10 cellular contexts compared by ENCODE assay signal in genomic region chr2:84424152-84424551, GRCh38. TPM values are rescaled to one million over a fixed set of nuclear protein-coding genes. Genes with fewer than 3 reads are reported as not detected.
A peak's percentile ranks its signal among the peaks of the same experiment; 100 is the strongest.
DNase-seq lines count a peak whose midpoint lies in the region; ATAC-seq and TF ChIP-seq lines count a peak whose summit lies in the region.
"Had no signal": no experiment of that assay in that cellular context is flagged by ENCODE, and none has a peak within 500 bp of the region (broad histone marks: within the 10 kb centered on the region; RNA-seq: fewer than 3 reads in every experiment).

No MANE protein-coding gene starts in this region.

- H3K9ac ChIP-seq in OCI-LY3 (ENCODE audit: low read length), result no peak overlapping the region

- H3K36me3 ChIP-seq in OCI-LY3 (replicated peaks; ENCODE audit: low read depth, low read length), result peaks cover 24% of the 10 kb centered on the region
- H3K36me3 ChIP-seq in tibial nerve, result peaks cover 2 to 58% (median 8%) of the 10 kb centered on the region in 3 donors

- TF ChIP-seq POLR2A in tibial nerve (IDR thresholded peaks at IDR 0.05), result no peak

- POLR2A ChIA-PET in activated CD8-positive, alpha-beta T cell treated with anti-CD3 and anti-CD28 coated beads for 36 hours (lab: Charles Lee), result no interaction called here
- POLR2A ChIA-PET in activated CD8-positive, alpha-beta T cell treated with anti-CD3 and anti-CD28 coated beads, Interleukin-2, amount 10 ng/mL, durations not matched to agents 7 days and 5 days (lab: Charles Lee), result no interaction called here

- no peak overlapping the region for H2AFZ ChIP-seq in OCI-LY3 (ENCODE audit: low read depth, low read length)

- H3K4me3 ChIP-seq in OCI-LY3 (ENCODE audit: low read length), result no peak overlapping the region
- H3K4me3 ChIP-seq in epithelial cell of proximal tubule (ENCODE audit: low read depth, low read length), result no peak overlapping the region
- H3K4me3 ChIP-seq in tibial nerve, result no peak overlapping the region

- no peaks in the 10 kb centered on the region for H3K4me1 Mint-ChIP-seq in activated CD8-positive, alpha-beta T cell treated with anti-CD3 and anti-CD28 coated beads for 36 hours (ENCODE audit: low read depth)
- H3K4me1 Mint-ChIP-seq in activated CD8-positive, alpha-beta T cell treated with anti-CD3 and anti-CD28 coated beads, Interleukin-2, amount 10 ng/mL, durations not matched to agents 7 days and 5 days (ENCODE audit: low read depth), result no peaks in the 10 kb centered on the region

- no peak overlapping the region for H3K4me3 Mint-ChIP-seq in activated CD8-positive, alpha-beta T cell treated with anti-CD3 and anti-CD28 coated beads for 36 hours
- H3K4me3 Mint-ChIP-seq in activated CD8-positive, alpha-beta T cell treated with anti-CD3 and anti-CD28 coated beads, Interleukin-2, amount 10 ng/mL, durations not matched to agents 7 days and 5 days, result no peak overlapping the region

- no peak overlapping the region for H3K27ac Mint-ChIP-seq in activated CD8-positive, alpha-beta T cell treated with anti-CD3 and anti-CD28 coated beads for 36 hours
- no peak overlapping the region for H3K27ac Mint-ChIP-seq in activated CD8-positive, alpha-beta T cell treated with anti-CD3 and anti-CD28 coated beads, Interleukin-2, amount 10 ng/mL, durations not matched to agents 7 days and 5 days

- H3K27ac ChIP-seq in OCI-LY3 (ENCODE audit: low read length), result no peak overlapping the region
- H3K27ac ChIP-seq in tibial nerve, result no peak overlapping the region
- H3K27ac ChIP-seq: neutrophil had no signal

- no peaks in the 10 kb centered on the region for H3K9me3 Mint-ChIP-seq in activated CD8-positive, alpha-beta T cell treated with anti-CD3 and anti-CD28 coated beads for 36 hours
- H3K9me3 Mint-ChIP-seq in activated CD8-positive, alpha-beta T cell treated with anti-CD3 and anti-CD28 coated beads, Interleukin-2, amount 10 ng/mL, durations not matched to agents 7 days and 5 days (ENCODE audit: insufficient read depth), result no peaks in the 10 kb centered on the region

- no peaks in the 10 kb centered on the region for H3K27me3 Mint-ChIP-seq in activated CD8-positive, alpha-beta T cell treated with anti-CD3 and anti-CD28 coated beads for 36 hours
- no peaks in the 10 kb centered on the region for H3K27me3 Mint-ChIP-seq in activated CD8-positive, alpha-beta T cell treated with anti-CD3 and anti-CD28 coated beads, Interleukin-2, amount 10 ng/mL, durations not matched to agents 7 days and 5 days (ENCODE audit: low read depth)

- H3K36me3 Mint-ChIP-seq in activated CD8-positive, alpha-beta T cell treated with anti-CD3 and anti-CD28 coated beads for 36 hours (ENCODE audit: low read depth), result peaks cover 18% of the 10 kb centered on the region
- H3K36me3 Mint-ChIP-seq in activated CD8-positive, alpha-beta T cell treated with anti-CD3 and anti-CD28 coated beads, Interleukin-2, amount 10 ng/mL, durations not matched to agents 7 days and 5 days (ENCODE audit: low read depth), result peaks cover 36% of the 10 kb centered on the region

- H3K27me3 ChIP-seq in OCI-LY3 (ENCODE audit: low read depth, low read length) (no peaks in the 10 kb centered on the region), tibial nerve (no peaks in the 10 kb centered on the region)
- H3K27me3 ChIP-seq: neutrophil had no signal

- intact Hi-C loops in activated CD8-positive, alpha-beta T cell treated with anti-CD3 and anti-CD28 coated beads for 36 hours (cut with micrococcal nuclease), result no loop called here

- CTCF ChIA-PET in activated CD8-positive, alpha-beta T cell treated with anti-CD3 and anti-CD28 coated beads for 36 hours (lab: Charles Lee), result interaction anchor here (1.0 to 1.8 kb wide), 3 partner anchors 10 to 110 kb away, joined by 3 to 7 read pairs (median 4); no protein-coding TSS in a partner anchor
- CTCF ChIA-PET in activated CD8-positive, alpha-beta T cell treated with anti-CD3 and anti-CD28 coated beads, Interleukin-2, amount 10 ng/mL, durations not matched to agents 7 days and 5 days (lab: Charles Lee), result interaction anchor here (1.2 to 1.7 kb wide), 4 partner anchors 8 to 501 kb away, joined by 3 to 4 read pairs (median 4); no protein-coding TSS in a partner anchor

- H4K20me1 ChIP-seq in OCI-LY3 (ENCODE audit: insufficient read depth, low read length), result no peaks in the 10 kb centered on the region

- no peak for DNase-seq in activated CD8-positive, alpha-beta T cell treated with anti-CD3 and anti-CD28 coated beads for 36 hours
- no peak for DNase-seq in activated CD8-positive, alpha-beta T cell treated with anti-CD3 and anti-CD28 coated beads, Interleukin-2, amount 10 ng/mL, durations not matched to agents 7 days and 5 days
- DNase-seq in epithelial cell of proximal tubule (ENCODE audit: low read depth) (no peak), tibial nerve (ENCODE audit: low spot score in 2 of 2) (no peak), NCI-H1930 (lab: John Stamatoyannopoulos, UW) (no peak)
- DNase-seq in activated CD4-positive, CD25-positive, alpha-beta regulatory T cell (lab: John Stamatoyannopoulos, UW), result no peak
- DNase-seq: DMS79 treated with DMSO at 0.1 percent for 48 hours had no signal

- H3K9me3 ChIP-seq in OCI-LY3 (ENCODE audit: insufficient read depth, low read length) (no peaks in the 10 kb centered on the region), tibial nerve (no peaks in the 10 kb centered on the region)
- H3K9me3 ChIP-seq: neutrophil had no signal

- H3K4me1 ChIP-seq in OCI-LY3 (ENCODE audit: low read length) (peaks cover 22% of the 10 kb centered on the region), tibial nerve (peaks cover 0 to 12% (median 0%) of the 10 kb centered on the region in 4 donors)

- no peak for ATAC-seq in activated CD8-positive, alpha-beta T cell treated with anti-CD3 and anti-CD28 coated beads for 36 hours
- no peak for ATAC-seq in activated CD8-positive, alpha-beta T cell treated with anti-CD3 and anti-CD28 coated beads, Interleukin-2, amount 10 ng/mL, durations not matched to agents 7 days and 5 days
- no peak for ATAC-seq in HG03097 (IDR thresholded peaks at IDR 0.05; ENCODE audit: low FRiP score, unreplicated experiment)

- no peak overlapping the region for H3K4me2 ChIP-seq in OCI-LY3 (ENCODE audit: low read length)

- TF ChIP-seq CTCF in activated CD8-positive, alpha-beta T cell treated with anti-CD3 and anti-CD28 coated beads for 36 hours (IDR thresholded peaks at IDR 0.05), result peak; percentile 36
- peak; percentile 49 for TF ChIP-seq CTCF in OCI-LY3 (IDR thresholded peaks at IDR 0.05; ENCODE audit: low read depth, low read length)
- peak; percentile 52 for TF ChIP-seq CTCF in epithelial cell of proximal tubule (conservative IDR thresholded peaks at IDR 0.05; ENCODE audit: low read depth, low read length)
- peak in 3 of 5 experiments; percentile 12 to 17 (median 14) for TF ChIP-seq CTCF in tibial nerve (IDR thresholded peaks at IDR 0.05)

- no peaks in the 10 kb centered on the region for H3K79me2 ChIP-seq in OCI-LY3 (ENCODE audit: low read length)

- no peak for TF ChIP-seq EP300 in tibial nerve (IDR thresholded peaks at IDR 0.05)

RNA-seq across cellular contexts. Expression of gene SUCLG1, which starts 34.9 kb away (rescaled TPM):
- 10 to 100 TPM; 69.0 to 69.1 TPM for total RNA-seq in activated CD8-positive, alpha-beta T cell treated with anti-CD3 and anti-CD28 coated beads for 36 hours
- total RNA-seq in activated CD8-positive, alpha-beta T cell treated with anti-CD3 and anti-CD28 coated beads, Interleukin-2, amount 10 ng/mL, durations not matched to agents 7 days and 5 days, result 10 to 100 TPM; 76.4 to 81.8 TPM
- total RNA-seq in epithelial cell of proximal tubule, result 52.6 and 78.4 TPM in 2 replicates
- total RNA-seq in tibial nerve, result 10 to 100 TPM; 45.4 to 58.8 (median 52.1) TPM
